Comparison of ENCODE assay signal across 1 cellular context in the genomic region with DNA sequence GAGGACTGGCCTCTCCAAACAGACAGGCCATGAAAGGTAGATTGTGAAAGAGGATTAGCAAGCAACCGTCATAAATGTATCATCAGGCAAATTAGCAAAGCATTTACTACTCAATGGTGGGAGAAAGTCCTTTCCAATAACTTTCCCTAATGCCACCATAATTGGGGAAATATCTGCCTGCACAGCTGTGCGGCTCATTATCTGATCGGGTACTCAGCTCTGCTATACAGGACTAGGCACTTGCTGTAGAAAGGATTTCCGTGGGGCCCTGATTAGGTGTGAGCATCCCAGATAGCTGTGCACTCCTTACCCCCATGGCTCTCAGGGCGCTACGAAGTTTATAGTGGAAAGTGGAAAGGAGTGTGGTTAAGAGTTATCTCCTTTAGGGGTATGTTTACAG.
TF ChIP-seq lines count a peak whose summit lies in the region.

No MANE protein-coding gene starts in this region.

TF ChIP-seq in SK-N-SH treated with all-trans-retinoic acid at 6 μM for 48 hours, 23 proteins besides CTCF, POLR2A, EP300 and RAD21 (continued from another document):
- TF ChIP-seq CSRNP3 (CRISPR knock-in tag; IDR thresholded peaks at IDR 0.05) (no peak), ZFP3 (CRISPR knock-in tag; IDR thresholded peaks at IDR 0.05) (no peak), BACH2 (CRISPR knock-in tag; IDR thresholded peaks at IDR 0.05; ENCODE audit: borderline replicate concordance) (no peak), ESRRG (CRISPR knock-in tag; IDR thresholded peaks at IDR 0.05) (no peak)
